ENCODE assay signal across 2 cellular contexts in the genomic region with DNA sequence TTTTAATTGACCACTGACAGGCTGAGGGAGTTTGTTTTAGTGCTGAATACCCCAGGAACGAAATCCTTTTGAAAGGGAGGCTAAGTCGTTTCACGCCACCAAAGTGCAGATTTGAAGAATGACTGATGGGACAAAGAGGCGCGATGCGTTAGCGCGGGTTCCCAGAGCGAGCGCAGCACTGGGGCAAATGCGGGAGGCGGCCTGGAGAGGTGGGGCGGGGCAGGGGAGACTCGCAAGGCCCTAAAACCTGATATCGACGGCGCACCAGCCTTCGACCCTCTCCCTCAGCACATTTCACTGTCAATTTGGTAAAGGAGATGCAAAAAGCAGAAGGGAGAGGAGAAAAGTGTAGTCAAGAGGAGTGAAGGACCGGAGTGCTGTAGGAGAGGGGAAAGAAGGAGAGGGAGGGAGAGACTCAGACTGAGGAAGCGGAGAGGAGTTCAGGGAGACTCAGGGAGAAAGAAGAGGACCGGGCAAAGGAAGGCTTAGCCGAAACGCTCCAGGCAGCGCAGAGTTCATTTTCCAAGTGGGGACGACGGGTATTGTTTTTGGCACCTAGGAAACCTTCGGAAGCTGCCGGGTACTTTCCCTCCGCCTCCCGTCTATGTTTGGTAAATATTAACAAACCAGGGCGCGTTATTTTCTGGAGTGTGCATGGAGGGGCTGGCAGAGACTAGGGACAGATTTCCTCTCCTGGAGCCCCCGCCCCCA.
TF ChIP-seq lines count a peak whose summit lies in the region.

No MANE protein-coding gene starts in this region.

TF ChIP-seq in SK-N-SH, 30 proteins besides CTCF, POLR2A, EP300 and RAD21 (continued from another document):
- TF ChIP-seq, protein P1, sequence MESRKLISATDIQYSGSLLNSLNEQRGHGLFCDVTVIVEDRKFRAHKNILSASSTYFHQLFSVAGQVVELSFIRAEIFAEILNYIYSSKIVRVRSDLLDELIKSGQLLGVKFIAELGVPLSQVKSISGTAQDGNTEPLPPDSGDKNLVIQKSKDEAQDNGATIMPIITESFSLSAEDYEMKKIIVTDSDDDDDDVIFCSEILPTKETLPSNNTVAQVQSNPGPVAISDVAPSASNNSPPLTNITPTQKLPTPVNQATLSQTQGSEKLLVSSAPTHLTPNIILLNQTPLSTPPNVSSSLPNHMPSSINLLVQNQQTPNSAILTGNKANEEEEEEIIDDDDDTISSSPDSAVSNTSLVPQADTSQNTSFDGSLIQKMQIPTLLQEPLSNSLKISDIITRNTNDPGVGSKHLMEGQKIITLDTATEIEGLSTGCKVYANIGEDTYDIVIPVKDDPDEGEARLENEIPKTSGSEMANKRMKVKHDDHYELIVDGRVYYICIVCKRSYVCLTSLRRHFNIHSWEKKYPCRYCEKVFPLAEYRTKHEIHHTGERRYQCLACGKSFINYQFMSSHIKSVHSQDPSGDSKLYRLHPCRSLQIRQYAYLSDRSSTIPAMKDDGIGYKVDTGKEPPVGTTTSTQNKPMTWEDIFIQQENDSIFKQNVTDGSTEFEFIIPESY (IDR thresholded peaks at IDR 0.05; ENCODE audit: borderline replicate concordance, low read depth), result no peak
- TF ChIP-seq FOXM1 (IDR thresholded peaks at IDR 0.05; ENCODE audit: low read depth) (no peak), MEF2A (IDR thresholded peaks at IDR 0.05; ENCODE audit: borderline replicate concordance, low read depth) (no peak), POLR2AphosphoS5 (IDR thresholded peaks at IDR 0.05; ENCODE audit: low read depth, low read length) (no peak), USF2 (IDR thresholded peaks at IDR 0.05; ENCODE audit: borderline replicate concordance, low read depth, low read length) (no peak), YY1 (IDR thresholded peaks at IDR 0.05; ENCODE audit: low read depth) (no peak), IRF3 (IDR thresholded peaks at IDR 0.05; ENCODE audit: low read depth, low read length) (no peak)

TF ChIP-seq in SK-N-SH treated with all-trans-retinoic acid at 6 μM for 48 hours, 23 proteins besides CTCF, POLR2A, EP300 and RAD21 (continued from another document):
- TF ChIP-seq, protein P2, sequence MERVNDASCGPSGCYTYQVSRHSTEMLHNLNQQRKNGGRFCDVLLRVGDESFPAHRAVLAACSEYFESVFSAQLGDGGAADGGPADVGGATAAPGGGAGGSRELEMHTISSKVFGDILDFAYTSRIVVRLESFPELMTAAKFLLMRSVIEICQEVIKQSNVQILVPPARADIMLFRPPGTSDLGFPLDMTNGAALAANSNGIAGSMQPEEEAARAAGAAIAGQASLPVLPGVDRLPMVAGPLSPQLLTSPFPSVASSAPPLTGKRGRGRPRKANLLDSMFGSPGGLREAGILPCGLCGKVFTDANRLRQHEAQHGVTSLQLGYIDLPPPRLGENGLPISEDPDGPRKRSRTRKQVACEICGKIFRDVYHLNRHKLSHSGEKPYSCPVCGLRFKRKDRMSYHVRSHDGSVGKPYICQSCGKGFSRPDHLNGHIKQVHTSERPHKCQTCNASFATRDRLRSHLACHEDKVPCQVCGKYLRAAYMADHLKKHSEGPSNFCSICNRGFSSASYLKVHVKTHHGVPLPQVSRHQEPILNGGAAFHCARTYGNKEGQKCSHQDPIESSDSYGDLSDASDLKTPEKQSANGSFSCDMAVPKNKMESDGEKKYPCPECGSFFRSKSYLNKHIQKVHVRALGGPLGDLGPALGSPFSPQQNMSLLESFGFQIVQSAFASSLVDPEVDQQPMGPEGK (CRISPR knock-in tag; IDR thresholded peaks at IDR 0.05; ENCODE audit: borderline replicate concordance), result no peak
- TF ChIP-seq ESRRG (CRISPR knock-in tag; IDR thresholded peaks at IDR 0.05) (no peak), ZC3H10 (CRISPR knock-in tag; IDR thresholded peaks at IDR 0.05) (no peak), CSRNP3 (CRISPR knock-in tag; IDR thresholded peaks at IDR 0.05) (no peak), PPARA (CRISPR knock-in tag; IDR thresholded peaks at IDR 0.05; ENCODE audit: borderline replicate concordance) (no peak)
